In the genomic region with DNA sequence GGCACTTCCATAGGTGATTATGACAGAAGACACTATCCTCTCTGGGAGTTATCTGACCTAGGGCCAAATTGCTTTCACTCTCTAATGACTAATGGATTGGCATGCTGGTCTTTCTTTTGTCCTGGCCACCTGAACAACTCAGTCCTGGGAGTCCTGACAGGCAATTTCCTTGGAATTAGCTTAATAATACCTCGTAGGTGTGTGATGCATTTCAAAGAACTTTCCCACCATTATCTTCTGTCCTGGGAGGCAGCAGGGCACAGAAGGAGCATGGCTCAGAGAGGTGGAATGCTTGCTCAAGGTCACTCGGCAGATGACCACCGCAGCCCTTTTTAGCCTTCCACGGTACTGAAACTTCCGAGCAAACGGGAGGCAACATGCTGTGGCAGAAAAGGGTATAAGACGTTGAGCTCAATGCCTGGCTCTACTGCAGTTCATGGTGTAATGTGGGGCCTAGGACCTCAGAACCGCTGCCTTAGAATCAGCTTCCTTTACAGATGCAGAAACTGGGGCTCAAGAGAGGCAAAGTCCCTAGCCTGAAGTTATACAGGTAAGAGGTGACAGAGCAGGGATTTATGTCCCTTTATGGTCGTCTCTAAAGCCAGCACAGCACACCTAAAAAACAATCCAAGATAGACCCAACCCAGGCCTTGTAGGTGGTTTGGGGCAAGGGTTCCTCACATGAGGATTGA, we compare ENCODE assay signal across 8 cellular contexts. TPM values are rescaled to one million over a fixed set of nuclear protein-coding genes. Genes with fewer than 3 reads are reported as not detected.
DNase-seq lines count a peak whose midpoint lies in the region; ATAC-seq, FAIRE-seq and TF ChIP-seq lines count a peak whose summit lies in the region.

No MANE protein-coding gene starts in this region.

- no peak overlapping the region for H2AK5ac ChIP-seq in mesendoderm (ENCODE audit: low read length)

- H3K18ac ChIP-seq in mesendoderm (ENCODE audit: low read length) = peak overlapping the region; percentile 12

- H3K27me3 ChIP-seq in bronchial epithelial cell (ENCODE audit: control insufficient read depth, insufficient read depth, low read length) (no peaks in the 10 kb centered on the region), mesendoderm (ENCODE audit: insufficient read depth, low read length, poor library complexity) (no peaks in the 10 kb centered on the region)

- H3K79me2 ChIP-seq in mesendoderm (ENCODE audit: control insufficient read depth, insufficient read depth, low read length) = peaks cover 20% of the 10 kb centered on the region

- peak overlapping the region; percentile 99 for H3K9ac ChIP-seq in mesendoderm (ENCODE audit: low read length)

- H3K79me1 ChIP-seq in mesendoderm (ENCODE audit: low read length) = no peaks in the 10 kb centered on the region

- no TSS peak for BruUV-seq in Calu3 (replicated peaks; lab: Mats Ljungman, UMichigan)

- peak overlapping the region; percentile 88 for H3K27ac ChIP-seq in mesendoderm (ENCODE audit: low read depth, low read length)

- DNase-seq in Calu3 (no peak), NCI-H146 treated with DMSO at 0.1 percent for 48 hours (lab: John Stamatoyannopoulos, UW; ENCODE audit: unreplicated experiment) (peak; percentile 51), bronchial epithelial cell (ENCODE audit: low read depth) (peak; percentile 95), mesendoderm (peak; percentile 96), NCI-H345 treated with DMSO at 0.1 percent for 48 hours (lab: John Stamatoyannopoulos, UW; ENCODE audit: unreplicated experiment) (no peak), MV-4-11 (lab: John Stamatoyannopoulos, UW) (no peak), AML-193 (lab: John Stamatoyannopoulos, UW) (no peak)

- no peak overlapping the region for H2BK15ac ChIP-seq in mesendoderm (replicated peaks; ENCODE audit: low read depth)

- peak overlapping the region; percentile 66 for H3K4ac ChIP-seq in mesendoderm (ENCODE audit: low read depth, low read length)

- peaks cover 10% of the 10 kb centered on the region for H3K4me1 ChIP-seq in mesendoderm (ENCODE audit: control insufficient read depth, low read depth, low read length)

- intact Hi-C loops in Calu3 (cut with micrococcal nuclease; ENCODE audit: unreplicated experiment) = no loop called here

- H3K4me1 Mint-ChIP-seq in Calu3 (ENCODE audit: low read depth, unreplicated experiment) = peaks cover 48% of the 10 kb centered on the region

- H3K56ac ChIP-seq in mesendoderm (ENCODE audit: low read length) = peak overlapping the region; percentile 84

- CTCF ChIA-PET in Calu3 (lab: Charles Lee) = no interaction called here

- H3K4me3 ChIP-seq in bronchial epithelial cell (ENCODE audit: low read depth, low read length) (no peak overlapping the region), mesendoderm (ENCODE audit: low read length) (no peak overlapping the region)

- peak overlapping the region; percentile 47 for H3K4me2 ChIP-seq in mesendoderm (ENCODE audit: low read length)

- peaks cover 2% of the 10 kb centered on the region for H3K36me3 ChIP-seq in bronchial epithelial cell (ENCODE audit: control insufficient read depth, insufficient read depth, low read length)
- peaks cover 3% of the 10 kb centered on the region for H3K36me3 ChIP-seq in mesendoderm (ENCODE audit: control insufficient read depth, insufficient read depth, low read length)

- no peak for ATAC-seq in GM21786 (IDR thresholded peaks at IDR 0.05; ENCODE audit: unreplicated experiment)

- peak overlapping the region; percentile 33 for H2BK5ac ChIP-seq in mesendoderm (ENCODE audit: low read length)

- H3K36me3 Mint-ChIP-seq in Calu3 (ENCODE audit: insufficient read depth, unreplicated experiment) = peaks cover 43% of the 10 kb centered on the region

- H3K9me3 Mint-ChIP-seq in Calu3 (ENCODE audit: low read depth, unreplicated experiment) = no peaks in the 10 kb centered on the region

- H4K8ac ChIP-seq in mesendoderm (ENCODE audit: low read depth, low read length) = no peak overlapping the region

- H3K4me3 Mint-ChIP-seq in Calu3 (ENCODE audit: low read depth, unreplicated experiment) = peak overlapping the region; percentile 95

- no peaks in the 10 kb centered on the region for H3K27me3 Mint-ChIP-seq in Calu3 (ENCODE audit: unreplicated experiment)

- no peak for FAIRE-seq in bronchial epithelial cell (lab: Jason Lieb, UNC)

- TF ChIP-seq CTCF in Calu3 (IDR thresholded peaks at IDR 0.05; ENCODE audit: unreplicated experiment) (no peak), bronchial epithelial cell (IDR thresholded peaks at IDR 0.05; ENCODE audit: insufficient read depth, low read length, severe bottlenecking) (no peak)

- no peak overlapping the region for H2BK120ac ChIP-seq in mesendoderm (ENCODE audit: low read depth, low read length)

- H4K5ac ChIP-seq in mesendoderm (ENCODE audit: low read length) = no peak overlapping the region

- no peak overlapping the region for H3K23ac ChIP-seq in mesendoderm (ENCODE audit: low read length)

- H3K27ac Mint-ChIP-seq in Calu3 (ENCODE audit: unreplicated experiment) = peak overlapping the region; percentile 33

- no CpG with 5 or more reads among the region's 9 CpGs for WGBS in mesendoderm (ENCODE audit: extremely low coverage, insufficient coverage, low lambda C conversion rate)

RNA-seq across cellular contexts. Expression of gene ID3, which starts 3.2 kb away (rescaled TPM):
- total RNA-seq in Calu3 (2022) (25.2 and 30.2 TPM in 2 replicates), bronchial epithelial cell (36.5 and 47.4 TPM in 2 replicates)
- polyA plus RNA-seq in mesendoderm (2013, experiment 1 of 2) = 209 TPM
- 208 TPM for polyA plus RNA-seq in mesendoderm (2013, experiment 2 of 2)

RNA-seq across cellular contexts. Expression of gene E2F2, which starts 25.1 kb away (rescaled TPM):
- total RNA-seq in Calu3 (2022) = 6.2 and 8.1 TPM in 2 replicates
- total RNA-seq in bronchial epithelial cell = under 0.01 and 0.38 TPM in 2 replicates
- polyA plus RNA-seq in mesendoderm (2013, experiment 1 of 2) = 2.1 TPM
- 1.8 TPM for polyA plus RNA-seq in mesendoderm (2013, experiment 2 of 2)

Comparison
In these comparisons a context has a peak if more than half of its experiments do, and no peak if none do; other contexts are left out.
1. DNase-seq: peak in NCI-H146 treated with DMSO at 0.1 percent for 48 hours (single experiment), bronchial epithelial cell (single experiment) and mesendoderm (single experiment); none in Calu3 (single experiment), NCI-H345 treated with DMSO at 0.1 percent for 48 hours (single experiment), MV-4-11 (single experiment) and AML-193 (0 of 2).